Comparison of ENCODE assay signal across 21 cellular contexts in the genomic region with DNA sequence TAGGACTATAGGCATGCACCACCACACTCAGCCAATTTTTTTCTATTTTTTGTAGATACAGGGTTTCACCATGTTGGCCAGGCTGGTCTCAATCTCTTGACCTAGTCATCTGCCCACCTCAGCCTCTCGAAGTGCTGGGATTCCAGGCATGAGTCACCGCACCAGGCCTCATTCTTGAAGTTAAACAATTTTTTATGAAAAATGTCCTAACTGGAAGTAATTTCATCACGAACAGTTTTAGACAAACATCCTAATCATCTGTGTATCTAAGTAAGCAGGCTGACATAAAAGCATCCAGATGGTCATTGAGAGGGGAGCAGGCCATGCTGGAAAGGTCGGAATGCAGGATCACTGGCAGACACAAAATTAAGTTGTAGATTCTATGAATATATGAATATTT.
DNase-seq lines count a peak whose midpoint lies in the region; ATAC-seq and TF ChIP-seq lines count a peak whose summit lies in the region.
"Had no signal": no experiment of that assay in that cellular context is flagged by ENCODE, and none has a peak within 500 bp of the region (broad histone marks: within the 10 kb centered on the region; RNA-seq: fewer than 3 reads in every experiment).

No MANE protein-coding gene starts in this region.

- no peaks in the 10 kb centered on the region for H3K4me1 Mint-ChIP-seq in CD4-positive, alpha-beta T cell (ENCODE audit: low read depth)

- H3K4me3 ChIP-seq in HFF-Myc (replicated peaks; ENCODE audit: low read depth, low read length), result no peak overlapping the region
- no peak overlapping the region for H3K4me3 ChIP-seq in brain microvascular endothelial cell (ENCODE audit: low read depth, low read length)
- H3K4me3 ChIP-seq in foreskin fibroblast (ENCODE audit: low read depth in 1 of 2, low read length in 2 of 2), result no peak overlapping the region
- H3K4me3 ChIP-seq: A549, neural progenitor cell, spleen had no signal

- H3K27ac Mint-ChIP-seq in CD4-positive, alpha-beta T cell, result no peak overlapping the region
- H3K27ac Mint-ChIP-seq: neural progenitor cell had no signal

- no peaks in the 10 kb centered on the region for H3K9me3 Mint-ChIP-seq in CD4-positive, alpha-beta T cell
- H3K9me3 Mint-ChIP-seq: neural progenitor cell had no signal

- CTCF ChIA-PET in CD4-positive, alpha-beta T cell (lab: Charles Lee), result no interaction called here

- TF ChIP-seq CTCF in HFF-Myc (IDR thresholded peaks at IDR 0.05; ENCODE audit: low read depth, low read length, missing control alignments) (no peak), brain microvascular endothelial cell (IDR thresholded peaks at IDR 0.05; ENCODE audit: low read depth, low read length, missing control alignments) (no peak), foreskin fibroblast (IDR thresholded peaks at IDR 0.05; ENCODE audit: low read depth, low read length) (no peak)
- TF ChIP-seq CTCF in CD4-positive, alpha-beta T cell (IDR thresholded peaks at IDR 0.05), result no peak

- DNase-seq in AG08395 (ENCODE audit: low spot score) (peak; percentile 64), HFF-Myc (ENCODE audit: extremely low read depth, low read depth) (peak; percentile 37), brain microvascular endothelial cell (peak; percentile 68), foreskin fibroblast (peak; percentile 83 to 90), NCI-H526 (lab: John Stamatoyannopoulos, UW) (no peak), epidermal melanocyte (ENCODE audit: insufficient read length, low spot score) (no peak)
- no peak for DNase-seq in CD4-positive, alpha-beta T cell
- DNase-seq: activated CD4-positive, alpha-beta T cell treated with anti-CD3 and anti-CD28 coated beads for 48 hours; amygdala; DMS79; KG1; midbrain; NCI-H1048; NCI-H2081; NCI-H510A treated with DMSO at 0.1 percent for 48 hours; spleen; substantia nigra had no signal

- H3K36me3 ChIP-seq in brain microvascular endothelial cell (replicated peaks), result peaks cover 5% of the 10 kb centered on the region

- peaks cover 43% of the 10 kb centered on the region for H3K36me3 Mint-ChIP-seq in CD4-positive, alpha-beta T cell (ENCODE audit: low read depth)

- H3K4me3 Mint-ChIP-seq in CD4-positive, alpha-beta T cell, result no peak overlapping the region
- H3K4me3 Mint-ChIP-seq: neural progenitor cell had no signal

- in situ Hi-C loops in brain microvascular endothelial cell (cut with HindIII; ENCODE audit: low pct_ligation_motif_present, low sequenced_read_pairs), result no loop called here

- no peak for ATAC-seq in CD4-positive, alpha-beta T cell (ENCODE audit: poor library complexity)
- ATAC-seq in HG02970 (IDR thresholded peaks at IDR 0.05; ENCODE audit: low FRiP score, unreplicated experiment), result no peak
- ATAC-seq: A549, Right ventricle myocardium inferior had no signal

- no peaks in the 10 kb centered on the region for H3K27me3 Mint-ChIP-seq in CD4-positive, alpha-beta T cell

- peak overlapping the region; percentile 33 for H3K27ac ChIP-seq in brain microvascular endothelial cell
- H3K27ac ChIP-seq in CD4-positive, alpha-beta T cell (ENCODE audit: low read depth, low read length), result no peak overlapping the region
- H3K27ac ChIP-seq: A549, neural progenitor cell, spleen had no signal

- intact Hi-C loops in CD4-positive, alpha-beta T cell (cut with DNase I, micrococcal nuclease), result no loop called here

- H3K9me3 ChIP-seq in CD4-positive, alpha-beta T cell (ENCODE audit: control insufficient read depth, low read length), result no peaks in the 10 kb centered on the region
- H3K9me3 ChIP-seq: A549, spleen had no signal

- POLR2A ChIA-PET in CD4-positive, alpha-beta T cell (lab: Charles Lee), result no interaction called here

- no peaks in the 10 kb centered on the region for H3K27me3 ChIP-seq in brain microvascular endothelial cell (replicated peaks)
- H3K27me3 ChIP-seq in CD4-positive, alpha-beta T cell (ENCODE audit: control insufficient read depth, insufficient read depth, low read length), result no peaks in the 10 kb centered on the region
- H3K27me3 ChIP-seq: neural progenitor cell, spleen had no signal

Comparison
In these comparisons a context has a peak if more than half of its experiments do, and no peak if none do; other contexts are left out.
1. DNase-seq: peak in AG08395 (single experiment), HFF-Myc (single experiment), brain microvascular endothelial cell (single experiment) and foreskin fibroblast (2 of 2); none in CD4-positive, alpha-beta T cell (0 of 10), NCI-H526 (0 of 2) and epidermal melanocyte (single experiment).